ENCODE assay signal across 8 cellular contexts in genomic region chr6:89350281-89351037, GRCh38. TPM values are rescaled to one million over a fixed set of nuclear protein-coding genes. Genes with fewer than 3 reads are reported as not detected.
A peak's percentile ranks its signal among the peaks of the same experiment; 100 is the strongest.
DNase-seq lines count a peak whose midpoint lies in the region; ATAC-seq lines count a peak whose summit lies in the region.

No MANE protein-coding gene starts in this region.

- H3K9me3 Mint-ChIP-seq in activated CD4-positive, alpha-beta T cell treated with anti-CD3 and anti-CD28 coated beads, Interleukin-2, amount 10 ng/mL, durations not matched to agents 24 days and 14 days: no peaks in the 10 kb centered on the region
- no peaks in the 10 kb centered on the region for H3K9me3 Mint-ChIP-seq in stimulated activated memory B cell treated with anti-CD40 and anti-IgM and Interleukin-4, amounts not matched to agents 10 μg/mL and 1 μg/mL and 100 μg/mL, for 72 hours

- H3K36me3 ChIP-seq in SK-N-MC (ENCODE audit: insufficient read depth, low read length): no peaks in the 10 kb centered on the region

- peak overlapping the region; percentile 74; the same call in 1 of the 2 replicates for H3K27ac ChIP-seq in SK-N-MC

- ATAC-seq in HG02943 (IDR thresholded peaks at IDR 0.05; ENCODE audit: low read depth, unreplicated experiment): peak; percentile 43
- ATAC-seq in stimulated activated memory B cell treated with anti-CD40 and anti-IgM and Interleukin-4, amounts not matched to agents 10 μg/mL and 1 μg/mL and 100 μg/mL, for 72 hours: peak; percentile 63
- no peak for ATAC-seq in sciatic nerve

- H3K4me3 ChIP-seq in SK-N-MC: peak overlapping the region; percentile 52

- peak overlapping the region; percentile 91 for H3K4me3 Mint-ChIP-seq in activated CD4-positive, alpha-beta T cell treated with anti-CD3 and anti-CD28 coated beads, Interleukin-2, amount 10 ng/mL, durations not matched to agents 24 days and 14 days
- peak overlapping the region; percentile 99 for H3K4me3 Mint-ChIP-seq in stimulated activated memory B cell treated with anti-CD40 and anti-IgM and Interleukin-4, amounts not matched to agents 10 μg/mL and 1 μg/mL and 100 μg/mL, for 72 hours

- peaks cover 12% of the 10 kb centered on the region for H3K36me3 Mint-ChIP-seq in activated CD4-positive, alpha-beta T cell treated with anti-CD3 and anti-CD28 coated beads, Interleukin-2, amount 10 ng/mL, durations not matched to agents 24 days and 14 days (ENCODE audit: low read depth)
- peaks cover 11% of the 10 kb centered on the region for H3K36me3 Mint-ChIP-seq in stimulated activated memory B cell treated with anti-CD40 and anti-IgM and Interleukin-4, amounts not matched to agents 10 μg/mL and 1 μg/mL and 100 μg/mL, for 72 hours

- peak; percentile 68 for DNase-seq in activated CD4-positive, alpha-beta T cell treated with anti-CD3 and anti-CD28 coated beads, Interleukin-2, amount 10 ng/mL, durations not matched to agents 24 days and 14 days
- no peak for DNase-seq in activated CD4-positive, alpha-beta T cell treated with anti-CD3 and anti-CD28 coated beads for 1 hour
- peak; percentile 30 for DNase-seq in SK-N-MC (ENCODE audit: low read depth, low spot score)
- DNase-seq in fibroblast of peridontal ligament (ENCODE audit: extremely low read depth): peak; percentile 23
- no peak for DNase-seq in sciatic nerve (ENCODE audit: low spot score)
- no peak for DNase-seq in HT-29 (ENCODE audit: low spot score)

- intact Hi-C loops in activated CD4-positive, alpha-beta T cell treated with anti-CD3 and anti-CD28 coated beads, Interleukin-2, amount 10 ng/mL, durations not matched to agents 24 days and 14 days (cut with micrococcal nuclease): loop anchor here (1.0 to 5.0 kb wide), 6 partner anchors 10 to 1648 kb away; partner anchors contain the start of genes AKIRIN2, CASP8AP2, MAP3K7 and RNGTT
- intact Hi-C loops in sciatic nerve (cut with DNase I): no loop called here

- H3K9ac ChIP-seq in SK-N-MC (ENCODE audit: insufficient read length): no peak overlapping the region

- H3K9me3 ChIP-seq in SK-N-MC (ENCODE audit: low read depth, low read length): no peaks in the 10 kb centered on the region

- peak overlapping the region; percentile 94 for H3K27ac Mint-ChIP-seq in activated CD4-positive, alpha-beta T cell treated with anti-CD3 and anti-CD28 coated beads, Interleukin-2, amount 10 ng/mL, durations not matched to agents 24 days and 14 days
- H3K27ac Mint-ChIP-seq in stimulated activated memory B cell treated with anti-CD40 and anti-IgM and Interleukin-4, amounts not matched to agents 10 μg/mL and 1 μg/mL and 100 μg/mL, for 72 hours: peak overlapping the region; percentile 94

- H3K4me1 Mint-ChIP-seq in activated CD4-positive, alpha-beta T cell treated with anti-CD3 and anti-CD28 coated beads, Interleukin-2, amount 10 ng/mL, durations not matched to agents 24 days and 14 days: peaks cover 55% of the 10 kb centered on the region
- peaks cover 77% of the 10 kb centered on the region for H3K4me1 Mint-ChIP-seq in stimulated activated memory B cell treated with anti-CD40 and anti-IgM and Interleukin-4, amounts not matched to agents 10 μg/mL and 1 μg/mL and 100 μg/mL, for 72 hours

- no peaks in the 10 kb centered on the region for H3K27me3 Mint-ChIP-seq in activated CD4-positive, alpha-beta T cell treated with anti-CD3 and anti-CD28 coated beads, Interleukin-2, amount 10 ng/mL, durations not matched to agents 24 days and 14 days
- no peaks in the 10 kb centered on the region for H3K27me3 Mint-ChIP-seq in stimulated activated memory B cell treated with anti-CD40 and anti-IgM and Interleukin-4, amounts not matched to agents 10 μg/mL and 1 μg/mL and 100 μg/mL, for 72 hours

RNA-seq across cellular contexts. Expression of gene UBE2J1, which starts 2.1 kb away (rescaled TPM):
- total RNA-seq in activated CD4-positive, alpha-beta T cell treated with anti-CD3 and anti-CD28 coated beads, Interleukin-2, amount 10 ng/mL, durations not matched to agents 24 days and 14 days: 31.6 and 33.5 TPM in 2 replicates
- total RNA-seq in sciatic nerve: 32.9 TPM
- 19.9 and 22.1 TPM in 2 replicates for total RNA-seq in HT-29 (2014; rRNA removed; shearing (Covaris generic))

RNA-seq across cellular contexts. Expression of gene GABRR2, which starts 35.4 kb away (rescaled TPM):
- 0.19 and 1.0 TPM in 2 replicates for total RNA-seq in activated CD4-positive, alpha-beta T cell treated with anti-CD3 and anti-CD28 coated beads, Interleukin-2, amount 10 ng/mL, durations not matched to agents 24 days and 14 days
- 1.7 TPM for total RNA-seq in sciatic nerve
- not detected in 2 replicates for total RNA-seq in HT-29 (2014; rRNA removed; shearing (Covaris generic))

Comparison
In these comparisons a context has a peak if more than half of its experiments do, and no peak if none do; other contexts are left out.
1. DNase-seq: peak in activated CD4-positive, alpha-beta T cell treated with anti-CD3 and anti-CD28 coated beads, Interleukin-2, amount 10 ng/mL, durations not matched to agents 24 days and 14 days (single experiment), SK-N-MC (single experiment) and fibroblast of peridontal ligament (single experiment); none in activated CD4-positive, alpha-beta T cell treated with anti-CD3 and anti-CD28 coated beads for 1 hour (single experiment), sciatic nerve (single experiment) and HT-29 (single experiment).